Comparison of ENCODE assay signal across 1 cellular context in the genomic region with DNA sequence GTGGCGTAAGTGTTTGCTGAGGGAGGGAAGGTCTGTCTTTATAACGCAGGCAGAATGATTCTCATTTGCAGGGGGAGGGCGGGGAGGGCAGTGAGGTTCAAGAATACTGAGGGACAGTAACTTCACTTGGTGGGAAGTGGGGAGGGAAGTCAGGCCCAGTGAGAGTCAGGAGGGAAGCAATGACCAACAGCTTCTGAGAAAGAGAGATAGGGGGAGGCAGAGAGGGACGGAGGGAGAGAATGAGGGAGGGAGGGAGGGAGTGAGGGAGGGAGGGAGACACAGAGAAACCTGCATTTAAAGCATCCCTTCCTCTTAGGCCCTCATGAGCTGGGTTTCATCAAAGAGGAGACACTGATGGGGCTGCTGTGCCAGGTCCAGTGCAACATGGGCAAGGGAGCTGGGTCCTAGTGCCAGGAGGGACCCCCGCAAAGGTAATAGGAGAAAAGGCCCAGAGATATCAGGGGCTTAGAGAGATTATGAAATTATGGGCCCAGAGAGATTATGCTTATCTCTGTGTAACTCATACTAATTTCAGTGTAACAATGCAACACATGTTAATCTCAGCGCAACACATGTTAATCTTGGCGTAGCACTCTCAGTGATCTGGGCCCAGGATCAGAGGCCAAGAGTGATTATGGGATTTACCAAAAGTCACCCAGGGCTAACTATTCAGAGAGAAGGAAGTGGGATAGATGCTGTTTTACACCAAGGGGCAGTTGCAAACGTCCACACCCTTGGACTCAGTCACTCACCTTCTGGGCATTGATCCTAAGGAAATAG.
TF ChIP-seq lines count a peak whose summit lies in the region.

No MANE protein-coding gene starts in this region.

TF ChIP-seq in K562, 482 proteins besides CTCF, POLR2A, EP300 and RAD21 (continued from another document and continues in another):
- TF ChIP-seq, protein P1, sequence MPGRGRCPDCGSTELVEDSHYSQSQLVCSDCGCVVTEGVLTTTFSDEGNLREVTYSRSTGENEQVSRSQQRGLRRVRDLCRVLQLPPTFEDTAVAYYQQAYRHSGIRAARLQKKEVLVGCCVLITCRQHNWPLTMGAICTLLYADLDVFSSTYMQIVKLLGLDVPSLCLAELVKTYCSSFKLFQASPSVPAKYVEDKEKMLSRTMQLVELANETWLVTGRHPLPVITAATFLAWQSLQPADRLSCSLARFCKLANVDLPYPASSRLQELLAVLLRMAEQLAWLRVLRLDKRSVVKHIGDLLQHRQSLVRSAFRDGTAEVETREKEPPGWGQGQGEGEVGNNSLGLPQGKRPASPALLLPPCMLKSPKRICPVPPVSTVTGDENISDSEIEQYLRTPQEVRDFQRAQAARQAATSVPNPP (IDR thresholded peaks at IDR 0.05; ENCODE audit: borderline replicate concordance, insufficient read depth, insufficient read length): no peak
- TF ChIP-seq STAT5A (IDR thresholded peaks at IDR 0.05; ENCODE audit: borderline replicate concordance, low read length) (peak; percentile 38; the same call in 1 of the 2 replicates), LARP7 (IDR thresholded peaks at IDR 0.05) (no peak), PML (IDR thresholded peaks at IDR 0.05; ENCODE audit: low read length) (peak; percentile 90), CEBPG (CRISPR knock-in tag; IDR thresholded peaks at IDR 0.05) (no peak), CEBPG (tag; conservative IDR thresholded peaks at IDR 0.05 in 1 of 2, IDR thresholded peaks at IDR 0.05 in 1 of 2) (peak in 1 of 2 experiments; percentile 40; a peak in 1 of 4 replicates), CCNT2 (IDR thresholded peaks at IDR 0.05; ENCODE audit: borderline replicate concordance, extremely low read depth, insufficient read length, low read depth, low read length) (peak; percentile 61), RCOR1 (IDR thresholded peaks at IDR 0.05; ENCODE audit: borderline replicate concordance in 1 of 2, low read depth in 2 of 2, low read length in 2 of 2) (peak in 1 of 2 experiments; percentile 62; a peak in 1 of 4 replicates), CC2D1A (IDR thresholded peaks at IDR 0.05) (peak; percentile 68; the same call in 1 of the 2 replicates), ZNF589 (CRISPR knock-in tag; IDR thresholded peaks at IDR 0.05; ENCODE audit: low read depth) (peak; percentile 85), NFIC (IDR thresholded peaks at IDR 0.05) (peak; percentile 39; the same call in 1 of the 2 replicates), TAL1 (IDR thresholded peaks at IDR 0.05) (peak; percentile 95), KLF16 (IDR thresholded peaks at IDR 0.05) (peak; percentile 65), SOX6 (IDR thresholded peaks at IDR 0.05) (peak; percentile 97), NCOR1 (IDR thresholded peaks at IDR 0.05) (peak; percentile 67), SMAD3 (CRISPR knock-in tag; conservative IDR thresholded peaks at IDR 0.05) (0 out of 2 replicates have a peak, but pooled peaks have one; percentile 15), POLR2AphosphoS5 (IDR thresholded peaks at IDR 0.05; ENCODE audit: control insufficient read depth, insufficient read depth, low read depth, low read length) (0 out of 2 replicates have a peak, but pooled peaks have one; percentile 21), KDM1A (IDR thresholded peaks at IDR 0.05) (peak; percentile 55 to 74; a peak in 3 of 4 replicates), NR2F6 (CRISPR knock-in tag; IDR thresholded peaks at IDR 0.05) (0 out of 2 replicates have a peak, but pooled peaks have one; percentile 40), SMARCE1 (IDR thresholded peaks at IDR 0.05) (peak; percentile 53; the same call in 1 of the 2 replicates), MTA2 (IDR thresholded peaks at IDR 0.05; ENCODE audit: low read depth) (peak; percentile 73), IRF2 (CRISPR knock-in tag; IDR thresholded peaks at IDR 0.05) (no peak), MAFG (tag; conservative IDR thresholded peaks at IDR 0.05) (no peak), ZNF134 (CRISPR knock-in tag; conservative IDR thresholded peaks at IDR 0.05) (0 out of 2 replicates have a peak, but pooled peaks have one; percentile 44), TEAD1 (CRISPR knock-in tag; IDR thresholded peaks at IDR 0.05) (peak in 1 of 2 experiments; percentile 83; a peak in 2 of 4 replicates), TCF3 (CRISPR knock-in tag; IDR thresholded peaks at IDR 0.05) (peak; percentile 75), RFX5 (IDR thresholded peaks at IDR 0.05; ENCODE audit: low read depth, low read length) (no peak), TRIM24 (IDR thresholded peaks at IDR 0.05) (peak in 1 of 2 experiments; percentile 36; a peak in 1 of 4 replicates), FOXM1 (IDR thresholded peaks at IDR 0.05; ENCODE audit: low read depth) (peak; percentile 73), FOXM1 (CRISPR knock-in tag; IDR thresholded peaks at IDR 0.05; ENCODE audit: low read depth) (no peak), PHB2 (IDR thresholded peaks at IDR 0.05; ENCODE audit: low read depth) (peak; percentile 33; the same call in 1 of the 2 replicates), FOXA3 (CRISPR knock-in tag; conservative IDR thresholded peaks at IDR 0.05 in 1 of 2, IDR thresholded peaks at IDR 0.05 in 1 of 2) (peak in 1 of 2 experiments; percentile 41; a peak in 2 of 4 replicates), CTBP1 (IDR thresholded peaks at IDR 0.05; ENCODE audit: borderline replicate concordance) (0 out of 2 replicates have a peak, but pooled peaks have one; percentile 22), ARID1B (IDR thresholded peaks at IDR 0.05) (peak; percentile 88), DMBX1 (CRISPR knock-in tag; IDR thresholded peaks at IDR 0.05; ENCODE audit: borderline replicate concordance) (peak; percentile 45; the same call in 1 of the 2 replicates)
- TF ChIP-seq, protein P2, sequence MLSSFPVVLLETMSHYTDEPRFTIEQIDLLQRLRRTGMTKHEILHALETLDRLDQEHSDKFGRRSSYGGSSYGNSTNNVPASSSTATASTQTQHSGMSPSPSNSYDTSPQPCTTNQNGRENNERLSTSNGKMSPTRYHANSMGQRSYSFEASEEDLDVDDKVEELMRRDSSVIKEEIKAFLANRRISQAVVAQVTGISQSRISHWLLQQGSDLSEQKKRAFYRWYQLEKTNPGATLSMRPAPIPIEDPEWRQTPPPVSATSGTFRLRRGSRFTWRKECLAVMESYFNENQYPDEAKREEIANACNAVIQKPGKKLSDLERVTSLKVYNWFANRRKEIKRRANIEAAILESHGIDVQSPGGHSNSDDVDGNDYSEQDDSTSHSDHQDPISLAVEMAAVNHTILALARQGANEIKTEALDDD (IDR thresholded peaks at IDR 0.05): peak; percentile 45; the same call in 1 of the 2 replicates
- TF ChIP-seq, protein P3, sequence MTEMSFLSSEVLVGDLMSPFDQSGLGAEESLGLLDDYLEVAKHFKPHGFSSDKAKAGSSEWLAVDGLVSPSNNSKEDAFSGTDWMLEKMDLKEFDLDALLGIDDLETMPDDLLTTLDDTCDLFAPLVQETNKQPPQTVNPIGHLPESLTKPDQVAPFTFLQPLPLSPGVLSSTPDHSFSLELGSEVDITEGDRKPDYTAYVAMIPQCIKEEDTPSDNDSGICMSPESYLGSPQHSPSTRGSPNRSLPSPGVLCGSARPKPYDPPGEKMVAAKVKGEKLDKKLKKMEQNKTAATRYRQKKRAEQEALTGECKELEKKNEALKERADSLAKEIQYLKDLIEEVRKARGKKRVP (CRISPR knock-in tag; IDR thresholded peaks at IDR 0.05): 0 out of 2 replicates have a peak, but pooled peaks have one; percentile 27
- TF ChIP-seq, protein P4, sequence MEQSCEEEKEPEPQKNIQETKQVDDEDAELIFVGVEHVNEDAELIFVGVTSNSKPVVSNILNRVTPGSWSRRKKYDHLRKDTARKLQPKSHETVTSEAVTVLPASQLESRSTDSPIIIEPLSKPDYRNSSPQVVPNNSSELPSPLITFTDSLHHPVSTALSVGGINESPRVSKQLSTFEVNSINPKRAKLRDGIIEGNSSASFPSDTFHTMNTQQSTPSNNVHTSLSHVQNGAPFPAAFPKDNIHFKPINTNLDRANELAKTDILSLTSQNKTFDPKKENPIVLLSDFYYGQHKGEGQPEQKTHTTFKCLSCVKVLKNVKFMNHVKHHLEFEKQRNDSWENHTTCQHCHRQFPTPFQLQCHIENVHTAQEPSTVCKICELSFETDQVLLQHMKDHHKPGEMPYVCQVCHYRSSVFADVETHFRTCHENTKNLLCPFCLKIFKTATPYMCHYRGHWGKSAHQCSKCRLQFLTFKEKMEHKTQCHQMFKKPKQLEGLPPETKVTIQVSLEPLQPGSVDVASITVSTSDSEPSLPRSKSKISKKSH (CRISPR knock-in tag; IDR thresholded peaks at IDR 0.05): no peak
- TF ChIP-seq, protein P5, sequence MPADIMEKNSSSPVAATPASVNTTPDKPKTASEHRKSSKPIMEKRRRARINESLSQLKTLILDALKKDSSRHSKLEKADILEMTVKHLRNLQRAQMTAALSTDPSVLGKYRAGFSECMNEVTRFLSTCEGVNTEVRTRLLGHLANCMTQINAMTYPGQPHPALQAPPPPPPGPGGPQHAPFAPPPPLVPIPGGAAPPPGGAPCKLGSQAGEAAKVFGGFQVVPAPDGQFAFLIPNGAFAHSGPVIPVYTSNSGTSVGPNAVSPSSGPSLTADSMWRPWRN (IDR thresholded peaks at IDR 0.05; ENCODE audit: low read depth): peak; percentile 59; the same call in 1 of the 2 replicates
- TF ChIP-seq, protein P6, sequence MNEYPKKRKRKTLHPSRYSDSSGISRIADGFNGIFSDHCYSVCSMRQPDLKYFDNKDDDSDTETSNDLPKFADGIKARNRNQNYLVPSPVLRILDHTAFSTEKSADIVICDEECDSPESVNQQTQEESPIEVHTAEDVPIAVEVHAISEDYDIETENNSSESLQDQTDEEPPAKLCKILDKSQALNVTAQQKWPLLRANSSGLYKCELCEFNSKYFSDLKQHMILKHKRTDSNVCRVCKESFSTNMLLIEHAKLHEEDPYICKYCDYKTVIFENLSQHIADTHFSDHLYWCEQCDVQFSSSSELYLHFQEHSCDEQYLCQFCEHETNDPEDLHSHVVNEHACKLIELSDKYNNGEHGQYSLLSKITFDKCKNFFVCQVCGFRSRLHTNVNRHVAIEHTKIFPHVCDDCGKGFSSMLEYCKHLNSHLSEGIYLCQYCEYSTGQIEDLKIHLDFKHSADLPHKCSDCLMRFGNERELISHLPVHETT (CRISPR knock-in tag; conservative IDR thresholded peaks at IDR 0.05 in 1 of 2, IDR thresholded peaks at IDR 0.05 in 1 of 2): 0 out of 4 replicates have a peak, but pooled peaks of 1 of the 2 experiments have one; percentile 25
- TF ChIP-seq, protein P7, sequence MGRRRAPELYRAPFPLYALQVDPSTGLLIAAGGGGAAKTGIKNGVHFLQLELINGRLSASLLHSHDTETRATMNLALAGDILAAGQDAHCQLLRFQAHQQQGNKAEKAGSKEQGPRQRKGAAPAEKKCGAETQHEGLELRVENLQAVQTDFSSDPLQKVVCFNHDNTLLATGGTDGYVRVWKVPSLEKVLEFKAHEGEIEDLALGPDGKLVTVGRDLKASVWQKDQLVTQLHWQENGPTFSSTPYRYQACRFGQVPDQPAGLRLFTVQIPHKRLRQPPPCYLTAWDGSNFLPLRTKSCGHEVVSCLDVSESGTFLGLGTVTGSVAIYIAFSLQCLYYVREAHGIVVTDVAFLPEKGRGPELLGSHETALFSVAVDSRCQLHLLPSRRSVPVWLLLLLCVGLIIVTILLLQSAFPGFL (CRISPR knock-in tag; IDR thresholded peaks at IDR 0.05): no peak
- TF ChIP-seq, protein P8, sequence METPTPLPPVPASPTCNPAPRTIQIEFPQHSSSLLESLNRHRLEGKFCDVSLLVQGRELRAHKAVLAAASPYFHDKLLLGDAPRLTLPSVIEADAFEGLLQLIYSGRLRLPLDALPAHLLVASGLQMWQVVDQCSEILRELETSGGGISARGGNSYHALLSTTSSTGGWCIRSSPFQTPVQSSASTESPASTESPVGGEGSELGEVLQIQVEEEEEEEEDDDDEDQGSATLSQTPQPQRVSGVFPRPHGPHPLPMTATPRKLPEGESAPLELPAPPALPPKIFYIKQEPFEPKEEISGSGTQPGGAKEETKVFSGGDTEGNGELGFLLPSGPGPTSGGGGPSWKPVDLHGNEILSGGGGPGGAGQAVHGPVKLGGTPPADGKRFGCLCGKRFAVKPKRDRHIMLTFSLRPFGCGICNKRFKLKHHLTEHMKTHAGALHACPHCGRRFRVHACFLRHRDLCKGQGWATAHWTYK (CRISPR knock-in tag; IDR thresholded peaks at IDR 0.05): peak; percentile 45; the same call in 1 of the 2 replicates
- TF ChIP-seq, protein P9, sequence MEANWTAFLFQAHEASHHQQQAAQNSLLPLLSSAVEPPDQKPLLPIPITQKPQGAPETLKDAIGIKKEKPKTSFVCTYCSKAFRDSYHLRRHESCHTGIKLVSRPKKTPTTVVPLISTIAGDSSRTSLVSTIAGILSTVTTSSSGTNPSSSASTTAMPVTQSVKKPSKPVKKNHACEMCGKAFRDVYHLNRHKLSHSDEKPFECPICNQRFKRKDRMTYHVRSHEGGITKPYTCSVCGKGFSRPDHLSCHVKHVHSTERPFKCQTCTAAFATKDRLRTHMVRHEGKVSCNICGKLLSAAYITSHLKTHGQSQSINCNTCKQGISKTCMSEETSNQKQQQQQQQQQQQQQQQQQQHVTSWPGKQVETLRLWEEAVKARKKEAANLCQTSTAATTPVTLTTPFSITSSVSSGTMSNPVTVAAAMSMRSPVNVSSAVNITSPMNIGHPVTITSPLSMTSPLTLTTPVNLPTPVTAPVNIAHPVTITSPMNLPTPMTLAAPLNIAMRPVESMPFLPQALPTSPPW (CRISPR knock-in tag; IDR thresholded peaks at IDR 0.05): peak; percentile 33; the same call in 1 of the 2 replicates
